13 cellular contexts compared by ENCODE assay signal in genomic region chr10:80537086-80537704, GRCh38. TPM values are rescaled to one million over a fixed set of nuclear protein-coding genes. Genes with fewer than 3 reads are reported as not detected.
DNase-seq lines count a peak whose midpoint lies in the region; ATAC-seq and TF ChIP-seq lines count a peak whose summit lies in the region.
"Had no signal": no experiment of that assay in that cellular context is flagged by ENCODE, and none has a peak within 500 bp of the region (broad histone marks: within the 10 kb centered on the region; RNA-seq: fewer than 3 reads in every experiment).

No MANE protein-coding gene starts in this region.

- peaks cover 14% of the 10 kb centered on the region for H3K4me1 ChIP-seq in endodermal cell (ENCODE audit: control insufficient read depth, insufficient read depth, low read length)

- ATAC-seq in GM18505 (IDR thresholded peaks at IDR 0.05; ENCODE audit: unreplicated experiment) (no peak), GM19324 (IDR thresholded peaks at IDR 0.05; ENCODE audit: low FRiP score, unreplicated experiment) (no peak)

- TF ChIP-seq CTCF in endodermal cell (conservative IDR thresholded peaks at IDR 0.05), result no peak

- DNase-seq in activated CD4-positive, alpha-beta T cell treated with anti-CD3 and anti-CD28 coated beads, Interleukin-2, amount 10 ng/mL, durations not matched to agents 24 days and 14 days, result peak; percentile 54
- no peak for DNase-seq in activated CD4-positive, alpha-beta T cell treated with anti-CD3 and anti-CD28 coated beads, Interleukin-2, amount 50 U/mL, for 1 hour
- DNase-seq in SK-N-DZ (ENCODE audit: low spot score) (peak; percentile 63), endodermal cell (no peak), posterior vena cava (ENCODE audit: low spot score) (peak; percentile 10), superior temporal gyrus (ENCODE audit: extremely low spot score) (no peak)
- DNase-seq: DND-41, NCI-H2029 treated with DMSO at 0.1 percent for 48 hours, T1000 had no signal

- peak overlapping the region; percentile 19 for H3K4me3 ChIP-seq in endodermal cell (ENCODE audit: low read length)

- no peaks in the 10 kb centered on the region for H3K27me3 Mint-ChIP-seq in activated CD4-positive, alpha-beta T cell treated with anti-CD3 and anti-CD28 coated beads, Interleukin-2, amount 10 ng/mL, durations not matched to agents 24 days and 14 days
- peaks cover 8% of the 10 kb centered on the region for H3K27me3 Mint-ChIP-seq in endodermal cell (ENCODE audit: insufficient read depth)

- no peak for TF ChIP-seq POLR2A in GM18505 (IDR thresholded peaks at IDR 0.05; ENCODE audit: borderline replicate concordance, extremely low read depth, insufficient read depth, insufficient read length)

- peak overlapping the region; percentile 89 for H3K27ac Mint-ChIP-seq in activated CD4-positive, alpha-beta T cell treated with anti-CD3 and anti-CD28 coated beads, Interleukin-2, amount 10 ng/mL, durations not matched to agents 24 days and 14 days
- H3K27ac Mint-ChIP-seq in endodermal cell, result peak overlapping the region; percentile 44

- peaks cover 11% of the 10 kb centered on the region for H3K36me3 Mint-ChIP-seq in activated CD4-positive, alpha-beta T cell treated with anti-CD3 and anti-CD28 coated beads, Interleukin-2, amount 10 ng/mL, durations not matched to agents 24 days and 14 days (ENCODE audit: low read depth)
- no peaks in the 10 kb centered on the region for H3K36me3 Mint-ChIP-seq in endodermal cell (ENCODE audit: low read depth)

- peaks cover 29% of the 10 kb centered on the region for H3K4me1 Mint-ChIP-seq in activated CD4-positive, alpha-beta T cell treated with anti-CD3 and anti-CD28 coated beads, Interleukin-2, amount 10 ng/mL, durations not matched to agents 24 days and 14 days
- H3K4me1 Mint-ChIP-seq in endodermal cell, result peaks cover 19% of the 10 kb centered on the region

- peak overlapping the region; percentile 23 for H3K9ac ChIP-seq in endodermal cell (ENCODE audit: extremely low read depth, low read length, poor library complexity, severe bottlenecking)

- H3K27me3 ChIP-seq in endodermal cell (ENCODE audit: control insufficient read depth, insufficient read depth, low read length, poor library complexity, severe bottlenecking), result no peaks in the 10 kb centered on the region
- H3K27me3 ChIP-seq: esophagus muscularis mucosa had no signal

- H3K9me3 Mint-ChIP-seq in activated CD4-positive, alpha-beta T cell treated with anti-CD3 and anti-CD28 coated beads, Interleukin-2, amount 10 ng/mL, durations not matched to agents 24 days and 14 days, result no peaks in the 10 kb centered on the region
- H3K9me3 Mint-ChIP-seq in endodermal cell, result peaks cover 15% of the 10 kb centered on the region

- no peak overlapping the region for H3K27ac ChIP-seq in endodermal cell (ENCODE audit: low read depth, low read length)

- no peaks in the 10 kb centered on the region for H3K9me3 ChIP-seq in endodermal cell (ENCODE audit: control insufficient read depth, low read length)
- H3K9me3 ChIP-seq: esophagus muscularis mucosa, tibial artery had no signal

- no peaks in the 10 kb centered on the region for H3K36me3 ChIP-seq in endodermal cell (ENCODE audit: control insufficient read depth, insufficient read depth, low read length)
- H3K36me3 ChIP-seq: esophagus muscularis mucosa, tibial artery had no signal

- 90 to 93% methylated on average over 5 to 8 of the region's 8 CpGs for WGBS in endodermal cell (ENCODE audit: insufficient coverage in 1 of 2, insufficient read length in 1 of 2), 2 experiments

- intact Hi-C loops in activated CD4-positive, alpha-beta T cell treated with anti-CD3 and anti-CD28 coated beads, Interleukin-2, amount 10 ng/mL, durations not matched to agents 24 days and 14 days (cut with micrococcal nuclease), result loop anchor here (10.0 kb wide), 1 partner anchor 388 kb away; no protein-coding TSS in a partner anchor
- intact Hi-C loops in posterior vena cava (cut with DNase I), result loop anchor here in 1 of 2 donors (10.0 kb wide), 1 partner anchor 332 kb away; the partner anchor contains the start of gene ANXA11

- H3K4me3 Mint-ChIP-seq in activated CD4-positive, alpha-beta T cell treated with anti-CD3 and anti-CD28 coated beads, Interleukin-2, amount 10 ng/mL, durations not matched to agents 24 days and 14 days, result peak overlapping the region; percentile 75
- peak overlapping the region; percentile 66 for H3K4me3 Mint-ChIP-seq in endodermal cell

RNA-seq across cellular contexts. Expression of gene SH2D4B, which starts 0.5 kb away (rescaled TPM):
- total RNA-seq in activated CD4-positive, alpha-beta T cell treated with anti-CD3 and anti-CD28 coated beads, Interleukin-2, amount 10 ng/mL, durations not matched to agents 24 days and 14 days, result 0.19 and 0.23 TPM in 2 replicates
- not detected in 2 replicates for polyA plus RNA-seq in SK-N-DZ (2014; cell fraction: cytosol; rRNA removed)
- polyA plus RNA-seq in SK-N-DZ (2014; cell fraction: nucleus; rRNA removed), result not detected in 2 replicates
- total RNA-seq in endodermal cell (under 1 TPM in 1 of 2 donors, not detected in 1; 0.13 TPM), posterior vena cava (under 1 TPM in 1 of 2 donors, not detected in 1; 0.10 TPM)
- polyA plus RNA-seq in endodermal cell (2013, experiment 1 of 2), result not detected
- 0.33 TPM for polyA plus RNA-seq in endodermal cell (2013, experiment 2 of 2)

Comparison
In these comparisons a context has a peak if more than half of its experiments do, and no peak if none do; other contexts are left out.
1. DNase-seq: peak in activated CD4-positive, alpha-beta T cell treated with anti-CD3 and anti-CD28 coated beads, Interleukin-2, amount 10 ng/mL, durations not matched to agents 24 days and 14 days (single experiment), SK-N-DZ (single experiment) and posterior vena cava (single experiment); none in activated CD4-positive, alpha-beta T cell treated with anti-CD3 and anti-CD28 coated beads, Interleukin-2, amount 50 U/mL, for 1 hour (single experiment), endodermal cell (single experiment) and superior temporal gyrus (single experiment).